ENCODE assay signal across 10 cellular contexts in genomic region chr22:22293436-22293835, GRCh38. TPM values are rescaled to one million over a fixed set of nuclear protein-coding genes. Genes with fewer than 3 reads are reported as not detected.
"Had no signal": no experiment of that assay in that cellular context is flagged by ENCODE, and none has a peak within 500 bp of the region (broad histone marks: within the 10 kb centered on the region; RNA-seq: fewer than 3 reads in every experiment).

No MANE protein-coding gene starts in this region.

RNA-seq across cellular contexts. Expression of gene VPREB1, which starts 48.9 kb away (rescaled TPM):
- total RNA-seq: NCI-H460, PC-3, PC-9, Peyer's patch, Right ventricle myocardium inferior, Right ventricle myocardium superior, RPMI7951, SJCRH30, SJSA1, SK-MEL-5 had no signal
